9 cellular contexts compared by ENCODE assay signal in genomic region chr1:11649624-11650330, GRCh38. TPM values are rescaled to one million over a fixed set of nuclear protein-coding genes. Genes with fewer than 3 reads are reported as not detected.
DNase-seq lines count a peak whose midpoint lies in the region; ATAC-seq and TF ChIP-seq lines count a peak whose summit lies in the region.
"Had no signal": no experiment of that assay in that cellular context is flagged by ENCODE, and none has a peak within 500 bp of the region (broad histone marks: within the 10 kb centered on the region; RNA-seq: fewer than 3 reads in every experiment).

No MANE protein-coding gene starts in this region.

- H3K27me3 ChIP-seq in layer of hippocampus (ENCODE audit: control insufficient read depth, insufficient read depth, low read length): no peaks in the 10 kb centered on the region

- no peaks in the 10 kb centered on the region for H3K27me3 Mint-ChIP-seq in activated naive CD4-positive, alpha-beta T cell treated with anti-CD3 and anti-CD28 coated beads, Interleukin-2, amount 50 U/mL, for 24 hours
- H3K27me3 Mint-ChIP-seq in activated CD8-positive, alpha-beta T cell treated with anti-CD3 and anti-CD28 coated beads for 36 hours: no peaks in the 10 kb centered on the region
- H3K27me3 Mint-ChIP-seq in stimulated activated naive CD8-positive, alpha-beta T cell treated with anti-CD3 and anti-CD28 coated beads, Interleukin-15, amount 100 ng/mL, for 72 hours: no peaks in the 10 kb centered on the region

- intact Hi-C loops in activated CD8-positive, alpha-beta T cell treated with anti-CD3 and anti-CD28 coated beads for 36 hours (cut with micrococcal nuclease): loop anchor here (5.0 to 10.0 kb wide), 3 partner anchors 68 to 175 kb away; partner anchors contain the start of gene DISP3

- CTCF ChIA-PET in activated CD8-positive, alpha-beta T cell treated with anti-CD3 and anti-CD28 coated beads for 36 hours (lab: Charles Lee): interaction anchor here (0.7 to 12.3 kb wide), 32 partner anchors 8 to 612 kb away, joined by 3 to 136 read pairs (median 4); partner anchors contain the start of genes AGTRAP, DISP3, EXOSC10 and FBXO6

- H3K4me3 Mint-ChIP-seq in activated naive CD4-positive, alpha-beta T cell treated with anti-CD3 and anti-CD28 coated beads, Interleukin-2, amount 50 U/mL, for 24 hours: peak overlapping the region; percentile 58
- peak overlapping the region; percentile 48 for H3K4me3 Mint-ChIP-seq in activated CD8-positive, alpha-beta T cell treated with anti-CD3 and anti-CD28 coated beads for 36 hours
- H3K4me3 Mint-ChIP-seq in stimulated activated naive CD8-positive, alpha-beta T cell treated with anti-CD3 and anti-CD28 coated beads, Interleukin-15, amount 100 ng/mL, for 72 hours: peak overlapping the region; percentile 66 to 80

- no peak for ATAC-seq in activated naive CD4-positive, alpha-beta T cell treated with anti-CD3 and anti-CD28 coated beads, Interleukin-2, amount 50 U/mL, for 72 hours
- ATAC-seq in activated CD8-positive, alpha-beta T cell treated with anti-CD3 and anti-CD28 coated beads for 36 hours: no peak
- peak; percentile 5 for ATAC-seq in stimulated activated naive CD8-positive, alpha-beta T cell treated with anti-CD3 and anti-CD28 coated beads, Interleukin-15, amount 100 ng/mL, for 72 hours
- ATAC-seq in HG03571 (IDR thresholded peaks at IDR 0.05; ENCODE audit: unreplicated experiment): no peak

- no peak for DNase-seq in activated naive CD4-positive, alpha-beta T cell treated with anti-CD3 and anti-CD28 coated beads, Interleukin-2, amount 50 U/mL, for 72 hours (ENCODE audit: low spot score in 2 of 2)
- no peak for DNase-seq in activated CD8-positive, alpha-beta T cell treated with anti-CD3 and anti-CD28 coated beads for 36 hours
- DNase-seq in stimulated activated naive CD8-positive, alpha-beta T cell treated with anti-CD3 and anti-CD28 coated beads, Interleukin-15, amount 100 ng/mL, for 72 hours: no peak
- DNase-seq in NCI-H526 (lab: John Stamatoyannopoulos, UW) (no peak), AG20443 (ENCODE audit: low spot score) (no peak)

- peaks cover 29% of the 10 kb centered on the region for H3K4me1 Mint-ChIP-seq in activated naive CD4-positive, alpha-beta T cell treated with anti-CD3 and anti-CD28 coated beads, Interleukin-2, amount 50 U/mL, for 24 hours
- H3K4me1 Mint-ChIP-seq in activated CD8-positive, alpha-beta T cell treated with anti-CD3 and anti-CD28 coated beads for 36 hours (ENCODE audit: low read depth): peaks cover 17% of the 10 kb centered on the region
- H3K4me1 Mint-ChIP-seq in stimulated activated naive CD8-positive, alpha-beta T cell treated with anti-CD3 and anti-CD28 coated beads, Interleukin-15, amount 100 ng/mL, for 72 hours: peaks cover 22% of the 10 kb centered on the region

- no peak for TF ChIP-seq CTCF in activated CD8-positive, alpha-beta T cell treated with anti-CD3 and anti-CD28 coated beads for 36 hours (IDR thresholded peaks at IDR 0.05)

- no peak overlapping the region for H3K27ac Mint-ChIP-seq in activated naive CD4-positive, alpha-beta T cell treated with anti-CD3 and anti-CD28 coated beads, Interleukin-2, amount 50 U/mL, for 24 hours
- H3K27ac Mint-ChIP-seq in activated naive CD4-positive, alpha-beta T cell treated with anti-CD3 and anti-CD28 coated beads, Interleukin-2, amount 50 U/mL, for 72 hours: no peak overlapping the region
- H3K27ac Mint-ChIP-seq in activated CD8-positive, alpha-beta T cell treated with anti-CD3 and anti-CD28 coated beads for 36 hours: no peak overlapping the region
- no peak overlapping the region for H3K27ac Mint-ChIP-seq in stimulated activated naive CD8-positive, alpha-beta T cell treated with anti-CD3 and anti-CD28 coated beads, Interleukin-15, amount 100 ng/mL, for 72 hours

- POLR2A ChIA-PET in activated CD8-positive, alpha-beta T cell treated with anti-CD3 and anti-CD28 coated beads for 36 hours (lab: Charles Lee): interaction anchor here (0.5 to 7.1 kb wide), 7 partner anchors 13 to 589 kb away, joined by 3 to 42 read pairs (median 4); partner anchors contain the start of genes AGTRAP and FBXO6

- H3K36me3 Mint-ChIP-seq in activated naive CD4-positive, alpha-beta T cell treated with anti-CD3 and anti-CD28 coated beads, Interleukin-2, amount 50 U/mL, for 24 hours: no peaks in the 10 kb centered on the region
- no peaks in the 10 kb centered on the region for H3K36me3 Mint-ChIP-seq in activated naive CD4-positive, alpha-beta T cell treated with anti-CD3 and anti-CD28 coated beads, Interleukin-2, amount 50 U/mL, for 72 hours
- no peaks in the 10 kb centered on the region for H3K36me3 Mint-ChIP-seq in activated CD8-positive, alpha-beta T cell treated with anti-CD3 and anti-CD28 coated beads for 36 hours (ENCODE audit: low read depth)

- H3K9me3 Mint-ChIP-seq in activated naive CD4-positive, alpha-beta T cell treated with anti-CD3 and anti-CD28 coated beads, Interleukin-2, amount 50 U/mL, for 24 hours: no peaks in the 10 kb centered on the region
- no peaks in the 10 kb centered on the region for H3K9me3 Mint-ChIP-seq in activated naive CD4-positive, alpha-beta T cell treated with anti-CD3 and anti-CD28 coated beads, Interleukin-2, amount 50 U/mL, for 72 hours
- H3K9me3 Mint-ChIP-seq in activated CD8-positive, alpha-beta T cell treated with anti-CD3 and anti-CD28 coated beads for 36 hours: no peaks in the 10 kb centered on the region
- H3K9me3 Mint-ChIP-seq in stimulated activated naive CD8-positive, alpha-beta T cell treated with anti-CD3 and anti-CD28 coated beads, Interleukin-15, amount 100 ng/mL, for 72 hours: no peaks in the 10 kb centered on the region

- peak overlapping the region; percentile 52 for H3K27ac ChIP-seq in layer of hippocampus (ENCODE audit: low read depth, low read length)

RNA-seq across cellular contexts. Expression of gene FBXO2, which starts 4.5 kb away (rescaled TPM):
- total RNA-seq in activated naive CD4-positive, alpha-beta T cell treated with anti-CD3 and anti-CD28 coated beads, Interleukin-2, amount 50 U/mL, for 72 hours: 1 to 10 TPM; 1.9 to 2.0 TPM
- 1 to 10 TPM; 1.7 to 1.9 TPM for total RNA-seq in activated CD8-positive, alpha-beta T cell treated with anti-CD3 and anti-CD28 coated beads for 36 hours

RNA-seq across cellular contexts. Expression of gene FBXO44, which starts 4.9 kb away (rescaled TPM):
- 10 to 100 TPM; 22.7 to 27.3 TPM for total RNA-seq in activated naive CD4-positive, alpha-beta T cell treated with anti-CD3 and anti-CD28 coated beads, Interleukin-2, amount 50 U/mL, for 72 hours
- 10 to 100 TPM; 18.1 to 20.4 TPM for total RNA-seq in activated CD8-positive, alpha-beta T cell treated with anti-CD3 and anti-CD28 coated beads for 36 hours

RNA-seq across cellular contexts. Expression of gene FBXO6, which starts 14.2 kb away (rescaled TPM):
- 10 to 100 TPM in 1 of 2 donors, 1 to 10 TPM in 1; 3.2 to 11.2 TPM for total RNA-seq in activated naive CD4-positive, alpha-beta T cell treated with anti-CD3 and anti-CD28 coated beads, Interleukin-2, amount 50 U/mL, for 72 hours
- 1 to 10 TPM; 6.2 to 7.9 TPM for total RNA-seq in activated CD8-positive, alpha-beta T cell treated with anti-CD3 and anti-CD28 coated beads for 36 hours

RNA-seq across cellular contexts. Expression of gene MAD2L2, which starts 31.2 kb away (rescaled TPM):
- total RNA-seq in activated naive CD4-positive, alpha-beta T cell treated with anti-CD3 and anti-CD28 coated beads, Interleukin-2, amount 50 U/mL, for 72 hours: 100 to 1,000 TPM in 1 of 2 donors, 10 to 100 TPM in 1; 76.7 to 115 TPM
- 10 to 100 TPM; 86.5 to 90.4 TPM for total RNA-seq in activated CD8-positive, alpha-beta T cell treated with anti-CD3 and anti-CD28 coated beads for 36 hours

RNA-seq across cellular contexts. Expression of gene DRAXIN, which starts 41.7 kb away (rescaled TPM):
- under 1 TPM; 0.04 to 0.46 TPM for total RNA-seq in activated naive CD4-positive, alpha-beta T cell treated with anti-CD3 and anti-CD28 coated beads, Interleukin-2, amount 50 U/mL, for 72 hours
- total RNA-seq in activated CD8-positive, alpha-beta T cell treated with anti-CD3 and anti-CD28 coated beads for 36 hours: under 1 TPM; 0.18 to 0.20 TPM
- total RNA-seq: skeletal muscle tissue had no signal
